23 cellular contexts compared by ENCODE assay signal in the genomic region with DNA sequence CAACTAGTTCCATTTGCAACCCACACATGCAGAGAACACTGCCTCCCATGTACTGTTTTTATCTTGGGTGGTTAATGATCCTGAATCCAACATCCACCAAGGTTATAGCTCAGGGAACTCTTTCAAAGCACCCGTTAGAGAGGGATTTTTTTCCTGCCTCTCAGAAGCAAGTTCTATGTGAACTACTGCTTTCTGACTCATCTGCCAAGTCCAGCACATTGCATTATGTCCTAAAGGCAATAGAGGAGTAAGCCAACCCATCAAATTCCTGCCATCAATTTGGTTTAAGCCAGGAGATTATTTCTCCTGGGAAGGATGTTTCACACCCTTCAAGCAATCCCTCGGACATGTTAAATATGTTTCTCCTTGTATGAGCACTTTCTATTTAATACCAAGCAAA.
"Had no signal": no experiment of that assay in that cellular context is flagged by ENCODE, and none has a peak within 500 bp of the region (broad histone marks: within the 10 kb centered on the region; RNA-seq: fewer than 3 reads in every experiment).

No MANE protein-coding gene starts in this region.

- ATAC-seq: activated CD4-positive, CD25-positive, alpha-beta regulatory T cell treated with anti-CD3 and anti-CD28 coated beads, Interleukin-2, amount 50 U/mL, for 24 hours; activated T-cell treated with anti-CD3 and anti-CD28 coated beads, Interleukin-2, amount 50 U/mL, for 72 hours; gastroesophageal sphincter; heart left ventricle; left ventricle myocardium superior; natural killer cell; sciatic nerve; stimulated activated naive CD8-positive, alpha-beta T cell treated with anti-CD3 and anti-CD28 coated beads, Interleukin-15, amount 100 ng/mL, for 72 hours had no signal

- H3K4me1 Mint-ChIP-seq: memory B cell; natural killer cell; stimulated activated naive CD8-positive, alpha-beta T cell treated with anti-CD3 and anti-CD28 coated beads, Interleukin-15, amount 100 ng/mL, for 72 hours had no signal

- FAIRE-seq: endothelial cell of umbilical vein had no signal

- H3K36me3 ChIP-seq: cardiac muscle cell, gastroesophageal sphincter, heart left ventricle, neutrophil, suprapubic skin had no signal

- DNase-seq: activated effector memory CD4-positive, alpha-beta T cell treated with anti-CD3 and anti-CD28 coated beads, Interleukin-2, amount 50 U/mL, for 16 hours; activated naive CD4-positive, alpha-beta T cell treated with anti-CD3 and anti-CD28 coated beads, Interleukin-2, amount 50 U/mL, for 16 hours; activated T-cell treated with anti-CD3 and anti-CD28 coated beads, Interleukin-2, amount 50 U/mL, for 72 hours; dermis blood vessel endothelial cell; effector memory CD4-positive, alpha-beta T cell; heart left ventricle; left ventricle myocardium superior; natural killer cell; stimulated activated CD4-positive, alpha-beta T cell treated with anti-CD3 and anti-CD28 coated beads, Interleukin-4, amount 100 ng/mL, for 1 hour; stimulated activated naive CD8-positive, alpha-beta T cell treated with anti-CD3 and anti-CD28 coated beads, Interleukin-15, amount 100 ng/mL, for 72 hours; T-helper 1 cell; T1000; trophoblast cell had no signal

- H3K36me3 Mint-ChIP-seq: memory B cell, natural killer cell had no signal

- H3K9me3 Mint-ChIP-seq: stimulated activated naive CD8-positive, alpha-beta T cell treated with anti-CD3 and anti-CD28 coated beads, Interleukin-15, amount 100 ng/mL, for 72 hours had no signal

- H3K4me3 ChIP-seq: cardiac muscle cell, gastroesophageal sphincter, smooth muscle cell, suprapubic skin had no signal

- H3K4me3 Mint-ChIP-seq: activated T-cell treated with anti-CD3 and anti-CD28 coated beads, Interleukin-2, amount 50 U/mL, for 72 hours; memory B cell; natural killer cell; stimulated activated naive CD8-positive, alpha-beta T cell treated with anti-CD3 and anti-CD28 coated beads, Interleukin-15, amount 100 ng/mL, for 72 hours had no signal

- H3K27me3 Mint-ChIP-seq: memory B cell; stimulated activated naive CD8-positive, alpha-beta T cell treated with anti-CD3 and anti-CD28 coated beads, Interleukin-15, amount 100 ng/mL, for 72 hours had no signal

- H3K4me1 ChIP-seq: gastroesophageal sphincter, parathyroid adenoma, suprapubic skin had no signal

- H3K27ac Mint-ChIP-seq: activated T-cell treated with anti-CD3 and anti-CD28 coated beads, Interleukin-2, amount 50 U/mL, for 72 hours; memory B cell; natural killer cell; stimulated activated naive CD8-positive, alpha-beta T cell treated with anti-CD3 and anti-CD28 coated beads, Interleukin-15, amount 100 ng/mL, for 72 hours had no signal

- H3K27ac ChIP-seq: cardiac muscle cell, gastroesophageal sphincter, heart left ventricle, neutrophil, parathyroid adenoma, suprapubic skin had no signal

- H3K27me3 ChIP-seq: cardiac muscle cell, gastroesophageal sphincter, heart left ventricle, neutrophil, suprapubic skin had no signal

- H3K9me3 ChIP-seq: gastroesophageal sphincter, heart left ventricle, neutrophil, suprapubic skin had no signal
